In genomic region chr3:20039082-20039764, GRCh38 we compare ENCODE assay signal across 8 cellular contexts. TPM values are rescaled to one million over a fixed set of nuclear protein-coding genes. Genes with fewer than 3 reads are reported as not detected.
DNase-seq lines count a peak whose midpoint lies in the region; ATAC-seq and TF ChIP-seq lines count a peak whose summit lies in the region.

No MANE protein-coding gene starts in this region.

- no peak for TF ChIP-seq CTCF in A673 (conservative IDR thresholded peaks at IDR 0.05; ENCODE audit: low read depth, low read length)
- TF ChIP-seq CTCF in KMS-11 (conservative IDR thresholded peaks at IDR 0.05; ENCODE audit: low read depth, low read length), result no peak
- no peak for TF ChIP-seq CTCF in chondrocyte (IDR thresholded peaks at IDR 0.05)

- POLR2A ChIA-PET in A673 (lab: Charles Lee; ENCODE audit: low non-redundant PET), result no interaction called here

- no peaks in the 10 kb centered on the region for H3K9me3 ChIP-seq in A673 (ENCODE audit: low read depth, low read length, poor library complexity, severe bottlenecking)
- no peaks in the 10 kb centered on the region for H3K9me3 ChIP-seq in mucosa of stomach (ENCODE audit: control insufficient read depth, low read length)

- peak overlapping the region; percentile 79 for H3K4me2 ChIP-seq in KMS-11

- H3K4me1 Mint-ChIP-seq in chondrocyte (ENCODE audit: low read depth), result peaks cover 30% of the 10 kb centered on the region

- no peaks in the 10 kb centered on the region for H3K9me3 Mint-ChIP-seq in chondrocyte (ENCODE audit: low read depth)

- intact Hi-C loops in A673 (cut with micrococcal nuclease; ENCODE audit: unreplicated experiment), result loop anchor here (5.0 kb wide), 1 partner anchor 152 kb away; no protein-coding TSS in a partner anchor

- peak overlapping the region; percentile 70 for H3K4me3 Mint-ChIP-seq in chondrocyte (ENCODE audit: unreplicated experiment)

- DNase-seq in A673 (ENCODE audit: low spot score) (no peak), chondrocyte (ENCODE audit: low spot score) (no peak)

- H3K79me2 ChIP-seq in KMS-11 (ENCODE audit: insufficient read depth, low read depth), result peaks cover 24% of the 10 kb centered on the region; the same call in 1 of the 2 replicates

- H3K9ac ChIP-seq in KMS-11, result peak overlapping the region; percentile 86
- H3K9ac ChIP-seq in mucosa of stomach (ENCODE audit: low read length), result peak overlapping the region; percentile 75

- H3K4me1 ChIP-seq in A673 (ENCODE audit: insufficient read depth, low read length, poor library complexity, severe bottlenecking) (peaks cover 7% of the 10 kb centered on the region), KMS-11 (ENCODE audit: low read depth, poor library complexity, severe bottlenecking) (peaks cover 26% of the 10 kb centered on the region), mucosa of stomach (ENCODE audit: control insufficient read depth, insufficient read depth, low read length) (peaks cover 24% of the 10 kb centered on the region)

- H3K36me3 Mint-ChIP-seq in chondrocyte (ENCODE audit: low read depth), result no peaks in the 10 kb centered on the region

- H2AFZ ChIP-seq in KMS-11 (ENCODE audit: low read depth), result peak overlapping the region; percentile 80

- H3K27me3 Mint-ChIP-seq in chondrocyte (ENCODE audit: low read depth), result no peaks in the 10 kb centered on the region

- H3K4me3 ChIP-seq in A673 (ENCODE audit: low read depth, low read length, poor library complexity, severe bottlenecking) (peak overlapping the region; percentile 76), KMS-11 (IDR thresholded peaks at IDR 0.05; ENCODE audit: insufficient read depth, low read depth, low read length) (peak overlapping the region; percentile 18), mucosa of stomach (ENCODE audit: low read length) (peak overlapping the region; percentile 44)

- CTCF ChIA-PET in A673 (lab: Charles Lee), result no interaction called here

- H3K27ac Mint-ChIP-seq in chondrocyte (ENCODE audit: unreplicated experiment), result peak overlapping the region; percentile 68

- BruUV-seq in A673 (replicated peaks; lab: Mats Ljungman, UMichigan), result no TSS peak

- no peak for TF ChIP-seq POLR2A in GM18505 (IDR thresholded peaks at IDR 0.05; ENCODE audit: borderline replicate concordance, extremely low read depth, insufficient read depth, insufficient read length)

- ATAC-seq in GM18505 (IDR thresholded peaks at IDR 0.05; ENCODE audit: unreplicated experiment), result no peak
- ATAC-seq in GM18870 (IDR thresholded peaks at IDR 0.05; ENCODE audit: unreplicated experiment), result no peak
- no peak for ATAC-seq in HG03097 (IDR thresholded peaks at IDR 0.05; ENCODE audit: low FRiP score, unreplicated experiment)
- ATAC-seq in HG03460 (IDR thresholded peaks at IDR 0.05; ENCODE audit: unreplicated experiment), result no peak

- H4K20me1 ChIP-seq in KMS-11 (ENCODE audit: insufficient read depth), result no peaks in the 10 kb centered on the region

- H3K27me3 ChIP-seq in A673 (replicated peaks; ENCODE audit: insufficient read depth, low read depth, low read length, poor library complexity) (no peaks in the 10 kb centered on the region), KMS-11 (ENCODE audit: insufficient read depth, low read depth) (no peaks in the 10 kb centered on the region), mucosa of stomach (ENCODE audit: control insufficient read depth, insufficient read depth, low read length) (no peaks in the 10 kb centered on the region)

- peak overlapping the region; percentile 70 for H3K27ac ChIP-seq in A673 (ENCODE audit: low read depth, low read length, poor library complexity, severe bottlenecking)
- peak overlapping the region; percentile 95 for H3K27ac ChIP-seq in KMS-11

- no peaks in the 10 kb centered on the region for H3K36me3 ChIP-seq in A673 (ENCODE audit: insufficient read depth, low read length, poor library complexity, severe bottlenecking)
- no peaks in the 10 kb centered on the region for H3K36me3 ChIP-seq in KMS-11 (ENCODE audit: insufficient read depth)
- no peaks in the 10 kb centered on the region for H3K36me3 ChIP-seq in mucosa of stomach (ENCODE audit: control insufficient read depth, insufficient read depth, low read length)

RNA-seq across cellular contexts. Expression of gene KAT2B, which starts 1.0 kb away (rescaled TPM):
- total RNA-seq in A673 (2021) (4.6 and 5.4 TPM in 2 replicates), chondrocyte (8.1 to 13.8 TPM (median 8.9 TPM) in 3 replicates)

RNA-seq across cellular contexts. Expression of gene PP2D1, which starts 27.2 kb away (rescaled TPM):
- total RNA-seq in A673 (2021) (not detected in 2 replicates), chondrocyte (not detected in 3 replicates)

Comparison
In these comparisons a context has a peak if more than half of its experiments do, and no peak if none do; other contexts are left out.
1. H3K4me3 ChIP-seq: peak in every context shown above with its lines; median percentile 76 in A673; 44 in mucosa of stomach; 18 in KMS-11.